In genomic region chr1:25437672-25438071, GRCh38 we compare ENCODE assay signal across 28 cellular contexts. TPM values are rescaled to one million over a fixed set of nuclear protein-coding genes. Genes with fewer than 3 reads are reported as not detected.
"Had no signal": no experiment of that assay in that cellular context is flagged by ENCODE, and none has a peak within 500 bp of the region (broad histone marks: within the 10 kb centered on the region; RNA-seq: fewer than 3 reads in every experiment).

No MANE protein-coding gene starts in this region.

- H3K27me3 ChIP-seq: ascending aorta, breast epithelium, cardiac muscle cell, colonic mucosa had no signal

- H3K27ac ChIP-seq: ascending aorta, breast epithelium, cardiac muscle cell, colonic mucosa, epithelial cell of prostate had no signal

- H3K36me3 ChIP-seq: ascending aorta, breast epithelium, cardiac muscle cell, colonic mucosa had no signal

- H3K9me3 ChIP-seq: ascending aorta, breast epithelium, colonic mucosa had no signal

- H3K4me3 ChIP-seq: ascending aorta, breast epithelium, cardiac muscle cell, colonic mucosa had no signal

- DNase-seq: activated CD4-positive, alpha-beta memory T cell treated with anti-CD3 and anti-CD28 coated beads, Interleukin-2, amount 10 ng/mL, durations not matched to agents 7 days and 5 days; activated CD4-positive, alpha-beta T cell treated with anti-CD3 and anti-CD28 coated beads for 1 hour; activated CD4-positive, alpha-beta T cell treated with anti-CD3 and anti-CD28 coated beads for 4 hours; activated CD4-positive, alpha-beta T cell treated with anti-CD3 and anti-CD28 coated beads, Interleukin-2, amount 10 ng/mL, durations not matched to agents 7 days and 5 days; activated CD4-positive, alpha-beta T cell treated with anti-CD3 and anti-CD28 coated beads, Interleukin-2, amount 50 U/mL, for 4 hours; activated CD8-positive, alpha-beta memory T cell treated with anti-CD3 and anti-CD28 coated beads, Interleukin-2, amount 50 U/mL, for 48 hours; activated gamma-delta T cell; activated naive CD4-positive, alpha-beta T cell; activated naive CD4-positive, alpha-beta T cell treated with anti-CD3 and anti-CD28 coated beads, Interleukin-2, amount 10 ng/mL, durations not matched to agents 7 days and 5 days; activated naive CD8-positive, alpha-beta T cell treated with anti-CD3 and anti-CD28 coated beads, Interleukin-2, amount 10 ng/mL, durations not matched to agents 7 days and 5 days; activated T-cell treated with anti-CD3 and anti-CD28 coated beads for 4 hours; activated T-cell treated with anti-CD3 and anti-CD28 coated beads, Interleukin-2, amount 50 U/mL, for 24 hours; activated T-cell treated with anti-CD3 and anti-CD28 coated beads, Interleukin-2, amount 50 U/mL, for 72 hours; central memory CD4-positive, alpha-beta T cell; cerebellar nuclear complex; colonic mucosa; effector CD8-positive, alpha-beta T cell; foreskin fibroblast; T-helper 2 cell had no signal

- ATAC-seq: activated naive CD4-positive, alpha-beta T cell treated with anti-CD3 and anti-CD28 coated beads, Interleukin-2, amount 50 U/mL, for 72 hours; activated T-cell treated with anti-CD3 and anti-CD28 coated beads, Interleukin-2, amount 50 U/mL, for 72 hours; WTC11 had no signal

- FAIRE-seq: endometrium, endothelial cell of umbilical vein, frontal cortex had no signal

RNA-seq across cellular contexts. Expression of gene RHCE, which starts 17.0 kb away (rescaled TPM):
- total RNA-seq: ascending aorta, endothelial cell of umbilical vein had no signal
